Comparison of ENCODE assay signal across 8 cellular contexts in genomic region chr19:58555369-58555885, GRCh38. TPM values are rescaled to one million over a fixed set of nuclear protein-coding genes. Genes with fewer than 3 reads are reported as not detected.
DNase-seq lines count a peak whose midpoint lies in the region; ATAC-seq and TF ChIP-seq lines count a peak whose summit lies in the region.

No MANE protein-coding gene starts in this region.

- H3K4me1 ChIP-seq in HUES64 (ENCODE audit: insufficient read depth, low read length) (no peaks in the 10 kb centered on the region), stomach (peaks cover 43 to 61% (median 57%) of the 10 kb centered on the region in 4 donors)

- no peak for TF ChIP-seq POLR2A in stomach (IDR thresholded peaks at IDR 0.05)

- intact Hi-C loops in stomach (cut with DNase I; ENCODE audit: low total_unique reads) = no loop called here

- 75% methylated on average over 4 of the region's 4 CpGs for WGBS in HUES64
- WGBS in stomach, 5 donors = 45 to 63% (median 46%) methylated on average over 3 to 4 of the region's 4 CpGs

- ATAC-seq in activated naive CD8-positive, alpha-beta T cell treated with anti-CD3 and anti-CD28 coated beads, Interleukin-2, amount 10 ng/mL, durations not matched to agents 7 days and 5 days (ENCODE audit: low read depth) = no peak
- ATAC-seq in HG03159 (IDR thresholded peaks at IDR 0.05; ENCODE audit: unreplicated experiment) = no peak

- peak overlapping the region; percentile 62 for H3K9ac ChIP-seq in HUES64 (ENCODE audit: low read depth, low read length)

- no peaks in the 10 kb centered on the region for H3K9me3 Mint-ChIP-seq in activated naive CD8-positive, alpha-beta T cell treated with anti-CD3 and anti-CD28 coated beads, Interleukin-2, amount 10 ng/mL, durations not matched to agents 7 days and 5 days
- no peaks in the 10 kb centered on the region for H3K9me3 Mint-ChIP-seq in immature natural killer cell

- peaks cover 37% of the 10 kb centered on the region for H3K4me1 Mint-ChIP-seq in activated naive CD8-positive, alpha-beta T cell treated with anti-CD3 and anti-CD28 coated beads, Interleukin-2, amount 10 ng/mL, durations not matched to agents 7 days and 5 days
- H3K4me1 Mint-ChIP-seq in immature natural killer cell = peaks cover 61 to 69% of the 10 kb centered on the region in 2 donors

- H3K4me3 ChIP-seq in HUES64 (ENCODE audit: low read length) = peak overlapping the region; percentile 78
- peak overlapping the region; percentile 72 to 93 (median 76) for H3K4me3 ChIP-seq in stomach

- DNase-seq in activated naive CD8-positive, alpha-beta T cell treated with anti-CD3 and anti-CD28 coated beads, Interleukin-2, amount 10 ng/mL, durations not matched to agents 7 days and 5 days = no peak
- DNase-seq in immature natural killer cell (no peak), stomach (no peak), SW480 (ENCODE audit: low spot score) (no peak), amygdala (lab: John Stamatoyannopoulos, UW) (no peak), hypothalamus (lab: John Stamatoyannopoulos, UW) (no peak)

- H3K4me3 Mint-ChIP-seq in activated naive CD8-positive, alpha-beta T cell treated with anti-CD3 and anti-CD28 coated beads, Interleukin-2, amount 10 ng/mL, durations not matched to agents 7 days and 5 days = peak overlapping the region; percentile 96
- peak overlapping the region; percentile 95 to 97 (median 97) for H3K4me3 Mint-ChIP-seq in immature natural killer cell

- POLR2A ChIA-PET in activated naive CD8-positive, alpha-beta T cell treated with anti-CD3 and anti-CD28 coated beads, Interleukin-2, amount 10 ng/mL, durations not matched to agents 7 days and 5 days (lab: Charles Lee) = interaction anchor here (0.6 to 3.7 kb wide), 10 partner anchors 8 to 104 kb away, joined by 3 to 72 read pairs (median 9); partner anchors contain the start of genes MZF1, TRIM28, ZBTB45 and ZNF324B

- no peaks in the 10 kb centered on the region for H3K9me3 ChIP-seq in HUES64 (ENCODE audit: insufficient read depth, low read depth, low read length)
- H3K9me3 ChIP-seq in stomach = no peaks in the 10 kb centered on the region

- H3K36me3 ChIP-seq in HUES64 (ENCODE audit: insufficient read depth, low read length) = peaks cover 35% of the 10 kb centered on the region
- H3K36me3 ChIP-seq in stomach = peaks cover 43 to 54% (median 49%) of the 10 kb centered on the region in 4 donors

- H3K27ac ChIP-seq in HUES64 (ENCODE audit: low read depth, low read length) = peak overlapping the region; percentile 95
- peak overlapping the region; percentile 94 to 100 (median 100) for H3K27ac ChIP-seq in stomach

- peak overlapping the region; percentile 94 for H3K27ac Mint-ChIP-seq in activated naive CD8-positive, alpha-beta T cell treated with anti-CD3 and anti-CD28 coated beads, Interleukin-2, amount 10 ng/mL, durations not matched to agents 7 days and 5 days
- H3K27ac Mint-ChIP-seq in immature natural killer cell = peak overlapping the region; percentile 97 to 99 (median 98)

- no peaks in the 10 kb centered on the region for H3K27me3 ChIP-seq in HUES64 (ENCODE audit: insufficient read depth, low read length)
- H3K27me3 ChIP-seq in stomach = no peaks in the 10 kb centered on the region

- no peak for TF ChIP-seq EP300 in stomach (IDR thresholded peaks at IDR 0.05)

- TF ChIP-seq CTCF in stomach (IDR thresholded peaks at IDR 0.05) = no peak

- H3K27me3 Mint-ChIP-seq in activated naive CD8-positive, alpha-beta T cell treated with anti-CD3 and anti-CD28 coated beads, Interleukin-2, amount 10 ng/mL, durations not matched to agents 7 days and 5 days = no peaks in the 10 kb centered on the region
- peaks cover 19 to 24% (median 22%) of the 10 kb centered on the region in 3 donors for H3K27me3 Mint-ChIP-seq in immature natural killer cell (ENCODE audit: low read depth in 3 of 3)

- peaks cover 28% of the 10 kb centered on the region for H3K36me3 Mint-ChIP-seq in activated naive CD8-positive, alpha-beta T cell treated with anti-CD3 and anti-CD28 coated beads, Interleukin-2, amount 10 ng/mL, durations not matched to agents 7 days and 5 days
- peaks cover 11 to 28% (median 15%) of the 10 kb centered on the region in 3 donors for H3K36me3 Mint-ChIP-seq in immature natural killer cell

RNA-seq across cellular contexts. Expression of gene CHMP2A, which starts 0.5 kb away (rescaled TPM):
- polyA plus RNA-seq in HUES64 (2013, experiment 1 of 2) = 60.7 TPM
- polyA plus RNA-seq in HUES64 (2013, experiment 2 of 2) = 80.1 TPM
- 100 to 1,000 TPM in 1 of 2 experiments, 10 to 100 TPM in 1; 99.0 to 111 TPM for total RNA-seq in activated naive CD8-positive, alpha-beta T cell treated with anti-CD3 and anti-CD28 coated beads, Interleukin-2, amount 10 ng/mL, durations not matched to agents 7 days and 5 days
- polyA plus RNA-seq in immature natural killer cell (100 to 1,000 TPM; 210 to 265 (median 231) TPM), stomach (100 to 1,000 TPM; 195 to 338 (median 235) TPM)
- total RNA-seq in stomach = 100 to 1,000 TPM in 2 of 5 donors, 10 to 100 TPM in 3; 55.8 to 260 (median 89.0) TPM

RNA-seq across cellular contexts. Expression of gene UBE2M, which starts 3.0 kb away (rescaled TPM):
- polyA plus RNA-seq in HUES64 (2013, experiment 1 of 2) = 89.2 TPM
- 96.9 TPM for polyA plus RNA-seq in HUES64 (2013, experiment 2 of 2)
- total RNA-seq in activated naive CD8-positive, alpha-beta T cell treated with anti-CD3 and anti-CD28 coated beads, Interleukin-2, amount 10 ng/mL, durations not matched to agents 7 days and 5 days = 10 to 100 TPM; 79.5 to 81.2 TPM
- 10 to 100 TPM; 10.8 to 18.5 (median 15.5) TPM for polyA plus RNA-seq in immature natural killer cell
- 10 to 100 TPM in 3 of 5 donors, 1 to 10 TPM in 1, not detected in 1; 9.8 to 35.3 (median 27.1) TPM for total RNA-seq in stomach
- polyA plus RNA-seq in stomach = 10 to 100 TPM; 35.5 to 51.5 (median 41.9) TPM

RNA-seq across cellular contexts. Expression of gene TRIM28, which starts 11.6 kb away (rescaled TPM):
- polyA plus RNA-seq in HUES64 (2013, experiment 1 of 2) = 815 TPM
- 757 TPM for polyA plus RNA-seq in HUES64 (2013, experiment 2 of 2)
- 100 to 1,000 TPM; 409 to 412 TPM for total RNA-seq in activated naive CD8-positive, alpha-beta T cell treated with anti-CD3 and anti-CD28 coated beads, Interleukin-2, amount 10 ng/mL, durations not matched to agents 7 days and 5 days
- 10 to 100 TPM; 34.3 to 36.3 (median 35.7) TPM for polyA plus RNA-seq in immature natural killer cell
- 100 to 1,000 TPM in 4 of 5 donors, 10 to 100 TPM in 1; 95.5 to 923 (median 243) TPM for total RNA-seq in stomach
- 100 to 1,000 TPM; 143 to 200 (median 171) TPM for polyA plus RNA-seq in stomach

RNA-seq across cellular contexts. Expression of gene MZF1, which starts 17.7 kb away (rescaled TPM):
- polyA plus RNA-seq in HUES64 (2013, experiment 1 of 2) = 9.8 TPM
- polyA plus RNA-seq in HUES64 (2013, experiment 2 of 2) = 8.4 TPM
- total RNA-seq in activated naive CD8-positive, alpha-beta T cell treated with anti-CD3 and anti-CD28 coated beads, Interleukin-2, amount 10 ng/mL, durations not matched to agents 7 days and 5 days = 10 to 100 TPM; 31.3 to 31.7 TPM
- 10 to 100 TPM in 1 of 3 donors, 1 to 10 TPM in 2; 3.2 to 10.4 (median 7.1) TPM for polyA plus RNA-seq in immature natural killer cell
- total RNA-seq in stomach = 10 to 100 TPM; 14.0 to 84.9 (median 68.3) TPM
- 10 to 100 TPM; 16.1 to 33.2 (median 16.5) TPM for polyA plus RNA-seq in stomach

RNA-seq across cellular contexts. Expression of gene ZBTB45, which starts 35.8 kb away (rescaled TPM):
- polyA plus RNA-seq in HUES64 (2013, experiment 1 of 2) = 15.2 TPM
- polyA plus RNA-seq in HUES64 (2013, experiment 2 of 2) = 17.4 TPM
- 10 to 100 TPM; 18.9 to 19.5 TPM for total RNA-seq in activated naive CD8-positive, alpha-beta T cell treated with anti-CD3 and anti-CD28 coated beads, Interleukin-2, amount 10 ng/mL, durations not matched to agents 7 days and 5 days
- polyA plus RNA-seq in immature natural killer cell = 1 to 10 TPM; 2.8 to 7.2 (median 3.4) TPM
- 10 to 100 TPM in 3 of 5 donors, 1 to 10 TPM in 1, not detected in 1; 2.4 to 49.0 (median 20.1) TPM for total RNA-seq in stomach
- polyA plus RNA-seq in stomach = 1 to 10 TPM; 5.6 to 8.2 (median 6.6) TPM
